In genomic region chr19:17183858-17184271, GRCh38 we compare ENCODE assay signal across 10 cellular contexts. TPM values are rescaled to one million over a fixed set of nuclear protein-coding genes. Genes with fewer than 3 reads are reported as not detected.
DNase-seq lines count a peak whose midpoint lies in the region; ATAC-seq and TF ChIP-seq lines count a peak whose summit lies in the region.
"Had no signal": no experiment of that assay in that cellular context is flagged by ENCODE, and none has a peak within 500 bp of the region (broad histone marks: within the 10 kb centered on the region; RNA-seq: fewer than 3 reads in every experiment).

No MANE protein-coding gene starts in this region.

- H3K27ac Mint-ChIP-seq in type B pancreatic cell: peak overlapping the region; percentile 61
- H3K27ac Mint-ChIP-seq: neural progenitor cell had no signal

- peak overlapping the region in 2 of 4 donors; percentile 6 to 33 for H3K4me3 ChIP-seq in Peyer's patch
- H3K4me3 ChIP-seq: neural progenitor cell had no signal

- TF ChIP-seq POLR2A in Peyer's patch (IDR thresholded peaks at IDR 0.05): no peak

- TF ChIP-seq CTCF in Peyer's patch (IDR thresholded peaks at IDR 0.05): no peak
- TF ChIP-seq CTCF in type B pancreatic cell (conservative IDR thresholded peaks at IDR 0.05): no peak

- peak; percentile 26 for ATAC-seq in esophagus mucosa

- DNase-seq in stimulated activated CD4-positive, alpha-beta T cell treated with anti-CD3 and anti-CD28 coated beads, Interleukin-2, amount 100 ng/mL, for 24 hours: peak; percentile 14 to 21
- DNase-seq in stimulated activated CD4-positive, alpha-beta T cell treated with anti-CD3 and anti-CD28 coated beads, Interleukin-4, amount 100 ng/mL, for 1 hour: no peak
- DNase-seq in Peyer's patch (peak in 1 of 3 donors; percentile 40), type B pancreatic cell (ENCODE audit: extremely low spot score, unreplicated experiment) (no peak), nucleus accumbens (lab: John Stamatoyannopoulos, UW) (no peak), NCI-H1092 (lab: John Stamatoyannopoulos, UW) (no peak), H4 (ENCODE audit: low spot score) (no peak)

- peaks cover 5% of the 10 kb centered on the region for H3K4me1 Mint-ChIP-seq in type B pancreatic cell (ENCODE audit: unreplicated experiment)

- H3K4me3 Mint-ChIP-seq in type B pancreatic cell: no peak overlapping the region
- H3K4me3 Mint-ChIP-seq: neural progenitor cell had no signal

- H3K36me3 ChIP-seq in Peyer's patch: peaks cover 0 to 76% (median 0%) of the 10 kb centered on the region in 3 donors
- H3K36me3 ChIP-seq: neural progenitor cell had no signal

- no peaks in the 10 kb centered on the region for H3K27me3 ChIP-seq in Peyer's patch
- H3K27me3 ChIP-seq: neural progenitor cell had no signal

- H3K4me1 ChIP-seq in Peyer's patch: peaks cover 0 to 5% (median 4%) of the 10 kb centered on the region in 4 donors

- H3K27ac ChIP-seq in Peyer's patch: peak overlapping the region; percentile 42 to 81 (median 54)
- H3K27ac ChIP-seq: C4-2B, neural progenitor cell had no signal

- H3K36me3 Mint-ChIP-seq in type B pancreatic cell: peaks cover 6% of the 10 kb centered on the region

- H3K27me3 Mint-ChIP-seq in type B pancreatic cell: no peaks in the 10 kb centered on the region

- H3K9me3 Mint-ChIP-seq in type B pancreatic cell: no peaks in the 10 kb centered on the region
- H3K9me3 Mint-ChIP-seq: neural progenitor cell had no signal

- H3K9me3 ChIP-seq in Peyer's patch: no peaks in the 10 kb centered on the region

RNA-seq across cellular contexts. Expression of gene USE1, which starts 31.3 kb away (rescaled TPM):
- 10 to 100 TPM in 3 of 4 donors, 1 to 10 TPM in 1; 7.7 to 13.6 (median 11.2) TPM for total RNA-seq in Peyer's patch
- total RNA-seq in esophagus mucosa: 21.7 TPM
- 18.7 and 22.3 TPM in 2 replicates for total RNA-seq in type B pancreatic cell (ENCODE audit: low replicate concordance)
- total RNA-seq in H4 (2014; rRNA removed; shearing (Covaris generic)): 43.2 and 43.4 TPM in 2 replicates

RNA-seq across cellular contexts. Expression of gene OCEL1, which starts 42.2 kb away (rescaled TPM):
- total RNA-seq in Peyer's patch (10 to 100 TPM in 3 of 4 donors, 1 to 10 TPM in 1; 8.3 to 38.5 (median 30.8) TPM), esophagus mucosa (13.3 TPM), type B pancreatic cell (ENCODE audit: low replicate concordance) (19.2 and 23.8 TPM in 2 replicates)
- 6.8 and 8.8 TPM in 2 replicates for total RNA-seq in H4 (2014; rRNA removed; shearing (Covaris generic))

Comparison
In these comparisons a context has a peak if more than half of its experiments do, and no peak if none do; other contexts are left out.
1. DNase-seq: peak in stimulated activated CD4-positive, alpha-beta T cell treated with anti-CD3 and anti-CD28 coated beads, Interleukin-2, amount 100 ng/mL, for 24 hours (2 of 2); none in stimulated activated CD4-positive, alpha-beta T cell treated with anti-CD3 and anti-CD28 coated beads, Interleukin-4, amount 100 ng/mL, for 1 hour (single experiment), type B pancreatic cell (single experiment), nucleus accumbens (0 of 56), NCI-H1092 (single experiment) and H4 (single experiment).